Comparison of ENCODE assay signal across 22 cellular contexts in genomic region chr15:59143281-59143680, GRCh38. TPM values are rescaled to one million over a fixed set of nuclear protein-coding genes. Genes with fewer than 3 reads are reported as not detected.
DNase-seq lines count a peak whose midpoint lies in the region; ATAC-seq and TF ChIP-seq lines count a peak whose summit lies in the region.
"Had no signal": no experiment of that assay in that cellular context is flagged by ENCODE, and none has a peak within 500 bp of the region (broad histone marks: within the 10 kb centered on the region; RNA-seq: fewer than 3 reads in every experiment).

No MANE protein-coding gene starts in this region.

- CTCF ChIA-PET in MCF 10A (lab: Yijun Ruan, JAX) = interaction anchor here (0.6 to 1.0 kb wide), 3 partner anchors 16 to 351 kb away, joined by 3 to 4 read pairs (median 3); no protein-coding TSS in a partner anchor
- CTCF ChIA-PET in mammary epithelial cell (lab: Charles Lee; ENCODE audit: low non-redundant PET) = no interaction called here
- CTCF ChIA-PET in RWPE1 (lab: Yijun Ruan, JAX) = no interaction called here

- H3K4me3 Mint-ChIP-seq in MCF 10A (ENCODE audit: unreplicated experiment) = no peak overlapping the region

- no peak overlapping the region for H2AFZ ChIP-seq in mammary epithelial cell (ENCODE audit: low read depth, low read length)

- POLR2A ChIA-PET in MCF 10A (lab: Yijun Ruan, JAX) (no interaction called here), RWPE1 (lab: Yijun Ruan, JAX; ENCODE audit: low non-redundant PET) (no interaction called here)

- no peak overlapping the region for H3K27ac ChIP-seq in mammary epithelial cell (ENCODE audit: insufficient read depth, low read depth, low read length)
- peak overlapping the region; percentile 48 for H3K27ac ChIP-seq in RWPE1

- H3K27me3 ChIP-seq in mammary epithelial cell (ENCODE audit: insufficient read depth, low read length) = no peaks in the 10 kb centered on the region
- H3K27me3 ChIP-seq: BE2C had no signal

- peaks cover 54% of the 10 kb centered on the region for H3K36me3 Mint-ChIP-seq in MCF 10A (ENCODE audit: insufficient read depth, unreplicated experiment)

- H3K27me3 Mint-ChIP-seq in MCF 10A (ENCODE audit: insufficient read depth, unreplicated experiment) = no peaks in the 10 kb centered on the region

- no peaks in the 10 kb centered on the region for H3K9me3 ChIP-seq in mammary epithelial cell (replicated peaks; ENCODE audit: insufficient read depth, low read length)
- H3K9me3 ChIP-seq: BE2C, SK-N-SH had no signal

- no peaks in the 10 kb centered on the region for H3K79me2 ChIP-seq in mammary epithelial cell (ENCODE audit: insufficient read depth, low read length)

- no TSS peak for BruUV-seq in MCF 10A (replicated peaks; lab: Mats Ljungman, UMichigan)
- no TSS peak for BruUV-seq in mammary epithelial cell (replicated peaks; lab: Mats Ljungman, UMichigan)

- no peak for TF ChIP-seq CTCF in MCF 10A (IDR thresholded peaks at IDR 0.05; ENCODE audit: unreplicated experiment)
- TF ChIP-seq CTCF in mammary epithelial cell (conservative IDR thresholded peaks at IDR 0.05 in 1 of 2, IDR thresholded peaks at IDR 0.05 in 1 of 2; ENCODE audit: extremely low read depth in 1 of 2, insufficient read depth in 1 of 2, low read depth in 1 of 2, low read length in 2 of 2) = no peak
- TF ChIP-seq CTCF in RWPE1 (conservative IDR thresholded peaks at IDR 0.05; ENCODE audit: low read depth) = no peak
- no peak for TF ChIP-seq CTCF in GM13976 (IDR thresholded peaks at IDR 0.05; ENCODE audit: borderline replicate concordance, control extremely low read depth, extremely low read depth, insufficient read depth, missing control alignments)

- H3K36me3 ChIP-seq in mammary epithelial cell (ENCODE audit: insufficient read depth, low read length) = peaks cover 16% of the 10 kb centered on the region
- H3K36me3 ChIP-seq: BE2C had no signal

- DNase-seq in MCF 10A (ENCODE audit: unreplicated experiment) (no peak), mammary epithelial cell (no peak), RWPE1 (ENCODE audit: low spot score) (no peak), myocyte (ENCODE audit: low read depth) (peak; percentile 76), anterior cingulate cortex (lab: John Stamatoyannopoulos, UW) (no peak), GM13976 (ENCODE audit: low spot score) (no peak), left lobe of liver (ENCODE audit: low spot score) (no peak)
- DNase-seq: 8988T, ACHN, BE2C, GOT3, Karpas-422, MV-4-11, NCI-H1105 treated with DMSO at 0.1 percent for 48 hours, NCI-H146, NCI-H1930, NCI-H526 treated with DMSO at 0.1 percent for 48 hours, RPMI8226, SIG-M5, SK-N-SH, SW 1271 had no signal

- H3K9me3 Mint-ChIP-seq in MCF 10A (ENCODE audit: unreplicated experiment) = no peaks in the 10 kb centered on the region

- H3K4me1 Mint-ChIP-seq in MCF 10A (ENCODE audit: insufficient read depth, unreplicated experiment) = peaks cover 15% of the 10 kb centered on the region

- intact Hi-C loops in MCF 10A (cut with micrococcal nuclease) (no loop called here), mammary epithelial cell (cut with micrococcal nuclease) (no loop called here)

- dilution Hi-C loops in mammary epithelial cell (cut with HindIII; ENCODE audit: low sequenced_read_pairs) = no loop called here

- H3K27ac Mint-ChIP-seq in MCF 10A (ENCODE audit: low read depth, unreplicated experiment) = peak overlapping the region; percentile 75

- no peak overlapping the region for H3K9ac ChIP-seq in mammary epithelial cell (ENCODE audit: insufficient read depth, low read length)
- H3K9ac ChIP-seq: SK-N-SH had no signal

- in situ Hi-C loops in mammary epithelial cell (cut with MboI; ENCODE audit: low sequenced_read_pairs in 2 of 2) (no loop called here), GM13976 (cut with MboI; ENCODE audit: low sequenced_read_pairs, unreplicated experiment) (loop anchor here (25.0 kb wide), 1 partner anchor 906 kb away; no protein-coding TSS in a partner anchor)

- no peak for ATAC-seq in left lobe of liver
- ATAC-seq: HepG2 had no signal

- peaks cover 10% of the 10 kb centered on the region for H3K4me1 ChIP-seq in mammary epithelial cell (ENCODE audit: insufficient read depth, low read length)
- H3K4me1 ChIP-seq: BE2C had no signal

- no peak overlapping the region for H3K4me2 ChIP-seq in mammary epithelial cell (ENCODE audit: insufficient read depth, low read depth, low read length)
- H3K4me2 ChIP-seq: SK-N-SH had no signal

- H3K4me3 ChIP-seq in mammary epithelial cell (replicated peaks in 1 of 3; ENCODE audit: insufficient read depth in 1 of 3, low read depth in 2 of 3, low read length in 3 of 3) = no peak overlapping the region

- 81% methylated on average over 3 of the region's 5 CpGs for WGBS in mammary epithelial cell (ENCODE audit: low coverage, missing lambda C conversion rate)

- H4K20me1 ChIP-seq in mammary epithelial cell (ENCODE audit: insufficient read depth, low read length) = no peaks in the 10 kb centered on the region

RNA-seq across cellular contexts. Expression of gene CCNB2, which starts 38.3 kb away (rescaled TPM):
- total RNA-seq in MCF 10A (2022) (25.7 and 54.1 TPM in 2 replicates), mammary epithelial cell (10 to 100 TPM in 1 of 2 donors, 1 to 10 TPM in 1; 2.8 to 37.4 TPM), myocyte (1.4 and 2.1 TPM in 2 replicates), left lobe of liver (0.28 TPM)
- 67.7 TPM for polyA plus RNA-seq in mammary epithelial cell
- 40.0 TPM for polyA minus RNA-seq in mammary epithelial cell
- polyA plus RNA-seq in myocyte (2012) = 0.72 TPM
